8 cellular contexts compared by ENCODE assay signal in the genomic region with DNA sequence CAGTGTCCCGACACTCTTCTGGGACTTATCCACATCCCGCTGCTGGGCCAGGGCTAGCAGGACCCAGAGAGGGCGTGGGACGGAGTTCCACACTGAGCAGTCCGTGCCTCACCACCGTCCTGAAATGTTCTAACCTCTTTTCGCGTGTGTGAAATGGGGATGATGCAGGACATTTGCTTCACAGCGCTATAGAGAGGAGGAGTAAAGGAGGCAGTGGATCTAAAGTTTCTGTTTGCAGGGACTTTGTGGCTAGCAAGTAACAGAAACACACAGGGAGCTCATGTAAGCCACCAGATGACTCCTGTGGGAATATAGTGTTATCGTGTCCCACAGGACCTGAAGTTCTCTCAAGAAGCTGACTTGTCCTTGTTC. TPM values are rescaled to one million over a fixed set of nuclear protein-coding genes. Genes with fewer than 3 reads are reported as not detected.
DNase-seq lines count a peak whose midpoint lies in the region; ATAC-seq, FAIRE-seq and TF ChIP-seq lines count a peak whose summit lies in the region.

No MANE protein-coding gene starts in this region.

- H3K27me3 ChIP-seq in BJ (ENCODE audit: control insufficient read depth, insufficient read depth, low read length) (no peaks in the 10 kb centered on the region), HL-60 (ENCODE audit: insufficient read depth, poor library complexity, severe bottlenecking) (no peaks in the 10 kb centered on the region), adrenal gland (no peaks in the 10 kb centered on the region), iPS-20b (ENCODE audit: insufficient read depth, low read length) (no peaks in the 10 kb centered on the region)

- CTCF ChIA-PET in BJ (lab: Yijun Ruan, JAX): interaction anchor here (1.2 to 2.6 kb wide), 4 partner anchors 8 to 26 kb away, joined by 3 to 11 read pairs (median 6); no protein-coding TSS in a partner anchor

- peak overlapping the region; percentile 96 for H3K27ac Mint-ChIP-seq in stimulated activated memory B cell treated with anti-CD40 and anti-IgM and Interleukin-4, amounts not matched to agents 10 μg/mL and 1 μg/mL and 100 μg/mL, for 72 hours

- H3K9me3 ChIP-seq in adrenal gland (replicated peaks in 1 of 3) (no peaks in the 10 kb centered on the region), iPS-20b (ENCODE audit: insufficient read depth, low read depth, low read length) (no peaks in the 10 kb centered on the region)

- peaks cover 25% of the 10 kb centered on the region for H3K4me1 Mint-ChIP-seq in stimulated activated memory B cell treated with anti-CD40 and anti-IgM and Interleukin-4, amounts not matched to agents 10 μg/mL and 1 μg/mL and 100 μg/mL, for 72 hours

- TF ChIP-seq CTCF in BJ (IDR thresholded peaks at IDR 0.05; ENCODE audit: insufficient read depth, low read depth, low read length) (no peak), HL-60 (IDR thresholded peaks at IDR 0.05; ENCODE audit: insufficient read depth, low read length) (no peak), adrenal gland (IDR thresholded peaks at IDR 0.05) (no peak), D721Med (IDR thresholded peaks at IDR 0.05; ENCODE audit: insufficient read depth, missing control alignments) (no peak)

- H3K9me3 Mint-ChIP-seq in stimulated activated memory B cell treated with anti-CD40 and anti-IgM and Interleukin-4, amounts not matched to agents 10 μg/mL and 1 μg/mL and 100 μg/mL, for 72 hours: no peaks in the 10 kb centered on the region

- FAIRE-seq in D721Med (lab: Jason Lieb, UNC): no peak

- H3K4me3 ChIP-seq in BJ (ENCODE audit: low read depth, low read length): peak overlapping the region; percentile 71
- H3K4me3 ChIP-seq in HL-60 (replicated peaks; ENCODE audit: insufficient read depth, low read length): peak overlapping the region; percentile 76
- H3K4me3 ChIP-seq in adrenal gland: peak overlapping the region; percentile 50 to 92 (median 91)
- H3K4me3 ChIP-seq in iPS-20b (ENCODE audit: low read length): peak overlapping the region; percentile 91

- no peaks in the 10 kb centered on the region for H3K27me3 Mint-ChIP-seq in stimulated activated memory B cell treated with anti-CD40 and anti-IgM and Interleukin-4, amounts not matched to agents 10 μg/mL and 1 μg/mL and 100 μg/mL, for 72 hours

- no peak for TF ChIP-seq POLR2A in adrenal gland (IDR thresholded peaks at IDR 0.05)

- H3K4me1 ChIP-seq in adrenal gland (replicated peaks in 1 of 2) (peaks cover 10 to 12% of the 10 kb centered on the region in 2 donors), iPS-20b (ENCODE audit: insufficient read depth, low read length) (no peaks in the 10 kb centered on the region)

- peak; percentile 50 for ATAC-seq in stimulated activated memory B cell treated with anti-CD40 and anti-IgM and Interleukin-4, amounts not matched to agents 10 μg/mL and 1 μg/mL and 100 μg/mL, for 72 hours
- ATAC-seq in GM19035 (IDR thresholded peaks at IDR 0.05; ENCODE audit: unreplicated experiment): no peak

- WGBS in adrenal gland, 4 donors: 1 to 3% (median 2%) methylated on average over 5 to 10 of the region's 10 CpGs

- peak overlapping the region; percentile 96 for H3K4me3 Mint-ChIP-seq in stimulated activated memory B cell treated with anti-CD40 and anti-IgM and Interleukin-4, amounts not matched to agents 10 μg/mL and 1 μg/mL and 100 μg/mL, for 72 hours

- DNase-seq in BJ (ENCODE audit: low read depth): no peak
- peak; percentile 9 to 18 for DNase-seq in HL-60 (ENCODE audit: low read depth in 1 of 2, low spot score in 1 of 2)
- DNase-seq in adrenal gland: no peak
- DNase-seq in stimulated activated CD4-positive, alpha-beta T cell treated with anti-CD3 and anti-CD28 coated beads, Interleukin-12 subunit alpha, Interleukin-12 subunit beta, amount 100 ng/mL, for 4 hours: no peak
- no peak for DNase-seq in D721Med (ENCODE audit: insufficient read length, low spot score)

- H3K27ac ChIP-seq in HL-60 (replicated peaks): peak overlapping the region; percentile 94
- peak overlapping the region in 3 of 5 donors; percentile 38 to 91 (median 76) for H3K27ac ChIP-seq in adrenal gland
- peak overlapping the region; percentile 17 for H3K27ac ChIP-seq in iPS-20b (ENCODE audit: low read length)

- H3K36me3 ChIP-seq in BJ (ENCODE audit: control insufficient read depth, insufficient read depth, low read length): peaks cover 7% of the 10 kb centered on the region
- H3K36me3 ChIP-seq in adrenal gland (replicated peaks in 1 of 2): peaks cover 0 to 9% of the 10 kb centered on the region in 2 donors
- peaks cover 18% of the 10 kb centered on the region for H3K36me3 ChIP-seq in iPS-20b (ENCODE audit: insufficient read depth, low read depth, low read length)

- H3K36me3 Mint-ChIP-seq in stimulated activated memory B cell treated with anti-CD40 and anti-IgM and Interleukin-4, amounts not matched to agents 10 μg/mL and 1 μg/mL and 100 μg/mL, for 72 hours: peaks cover 22% of the 10 kb centered on the region

- intact Hi-C loops in adrenal gland (cut with DNase I): no loop called here

- H3K9ac ChIP-seq in iPS-20b (ENCODE audit: low read depth, low read length): peak overlapping the region; percentile 92

- POLR2A ChIA-PET in BJ (lab: Charles Lee): interaction anchor here (0.6 kb wide), 1 partner anchor 22 kb away, joined by 4 read pairs; no protein-coding TSS in a partner anchor

RNA-seq across cellular contexts. Expression of a gene that starts 0.6 kb away (rescaled TPM):
- polyA plus RNA-seq in BJ (2011; rRNA removed) (26.6 and 35.0 TPM in 2 replicates), adrenal gland (100 to 1,000 TPM in 2 of 3 donors, 10 to 100 TPM in 1; 29.3 to 182 (median 131) TPM)
- 9.3 and 12.4 TPM in 2 replicates for polyA minus RNA-seq in BJ (2011; rRNA and poly(A)+ RNA removed)
- 10 to 100 TPM; 41.4 to 82.3 (median 58.6) TPM for total RNA-seq in adrenal gland

RNA-seq across cellular contexts. Expression of a gene that starts 5.5 kb away (rescaled TPM):
- polyA plus RNA-seq in BJ (2011; rRNA removed): 33.1 and 34.9 TPM in 2 replicates
- polyA minus RNA-seq in BJ (2011; rRNA and poly(A)+ RNA removed): 10.3 and 15.2 TPM in 2 replicates
- 100 to 1,000 TPM; 124 to 202 (median 166) TPM for total RNA-seq in adrenal gland
- polyA plus RNA-seq in adrenal gland: 100 to 1,000 TPM in 2 of 3 donors, 10 to 100 TPM in 1; 81.6 to 125 (median 113) TPM

RNA-seq across cellular contexts. Expression of a gene that starts 29.1 kb away (rescaled TPM):
- 0.94 and 1.2 TPM in 2 replicates for polyA plus RNA-seq in BJ (2011; rRNA removed)
- polyA minus RNA-seq in BJ (2011; rRNA and poly(A)+ RNA removed): 1.8 and 2.1 TPM in 2 replicates
- 10 to 100 TPM in 4 of 8 donors, 1 to 10 TPM in 4; 7.1 to 30.6 (median 13.0) TPM for total RNA-seq in adrenal gland
- 10 to 100 TPM in 1 of 3 donors, 1 to 10 TPM in 1, under 1 TPM in 1; 0.97 to 12.1 (median 6.4) TPM for polyA plus RNA-seq in adrenal gland

RNA-seq across cellular contexts. Expression of a gene that starts 36.6 kb away (rescaled TPM):
- polyA plus RNA-seq in BJ (2011; rRNA removed): 6.9 and 8.8 TPM in 2 replicates
- 6.4 and 10.5 TPM in 2 replicates for polyA minus RNA-seq in BJ (2011; rRNA and poly(A)+ RNA removed)
- 10 to 100 TPM in 5 of 8 donors, 1 to 10 TPM in 3; 5.8 to 29.9 (median 11.5) TPM for total RNA-seq in adrenal gland
- 10 to 100 TPM in 1 of 3 donors, 1 to 10 TPM in 2; 3.6 to 12.9 (median 6.5) TPM for polyA plus RNA-seq in adrenal gland

RNA-seq across cellular contexts. Expression of a gene that starts 50.3 kb away (rescaled TPM):
- polyA plus RNA-seq in BJ (2011; rRNA removed) (8.5 and 13.5 TPM in 2 replicates), adrenal gland (10 to 100 TPM in 2 of 3 donors, 1 to 10 TPM in 1; 7.2 to 45.0 (median 12.3) TPM)
- polyA minus RNA-seq in BJ (2011; rRNA and poly(A)+ RNA removed): 9.9 and 13.1 TPM in 2 replicates
- total RNA-seq in adrenal gland: 10 to 100 TPM; 19.1 to 33.8 (median 27.2) TPM

Comparison
In these comparisons a context has a peak if more than half of its experiments do, and no peak if none do; other contexts are left out.
1. DNase-seq: peak in HL-60 (2 of 2); none in BJ (single experiment), adrenal gland (0 of 7), stimulated activated CD4-positive, alpha-beta T cell treated with anti-CD3 and anti-CD28 coated beads, Interleukin-12 subunit alpha, Interleukin-12 subunit beta, amount 100 ng/mL, for 4 hours (single experiment) and D721Med (single experiment).
2. H3K27ac ChIP-seq: peak in every context shown above with its lines; median percentile 94 in HL-60; 76 in adrenal gland; 17 in iPS-20b.
3. Peak in every context shown above with its lines, with median percentiles within 50 percentile points of each other: H3K4me3 ChIP-seq.